In the genomic region with DNA sequence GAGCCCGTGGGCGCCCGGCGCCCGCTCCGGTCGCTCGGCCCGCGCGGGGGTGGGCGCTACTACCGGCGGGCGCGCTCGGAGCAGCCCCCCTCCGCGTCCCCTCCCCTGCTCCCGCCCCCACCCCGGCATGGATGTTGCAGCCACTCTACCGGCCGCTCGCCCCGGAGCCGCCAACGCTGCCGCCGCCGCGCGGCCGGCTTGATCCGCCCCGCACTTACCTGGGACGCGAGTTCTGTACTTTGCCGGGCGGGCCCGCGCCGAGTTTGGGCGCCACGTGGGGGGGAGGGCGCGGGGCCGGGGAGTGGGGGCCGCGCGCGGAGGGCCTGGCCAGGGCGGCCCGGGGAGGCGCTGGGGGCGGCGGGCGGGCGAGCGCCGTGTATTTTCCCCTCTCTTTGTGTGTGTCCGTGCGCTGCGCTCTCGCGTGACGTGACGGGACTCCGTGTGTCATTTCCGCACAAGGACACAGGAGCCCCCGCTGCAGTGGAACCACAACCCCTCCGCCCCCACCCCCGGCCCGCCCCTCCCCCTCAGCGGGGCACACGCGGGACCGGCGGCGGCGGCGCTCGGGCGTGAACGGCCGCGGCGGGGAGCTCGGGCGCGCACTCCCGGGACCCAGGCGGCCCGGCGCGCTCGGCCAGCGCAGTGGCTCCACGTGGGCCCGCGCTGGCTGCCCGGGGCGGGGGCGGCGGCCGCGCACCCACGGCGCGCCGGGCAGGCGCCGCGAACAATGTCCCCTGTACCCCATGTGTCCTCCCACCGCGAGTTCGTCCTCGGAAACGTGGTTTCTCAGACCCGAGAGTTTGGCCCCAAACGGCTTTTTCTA, we compare ENCODE assay signal across 8 cellular contexts. TPM values are rescaled to one million over a fixed set of nuclear protein-coding genes. Genes with fewer than 3 reads are reported as not detected.
DNase-seq lines count a peak whose midpoint lies in the region; ATAC-seq, FAIRE-seq and TF ChIP-seq lines count a peak whose summit lies in the region.

A gene (minus strand): TSS at position 644 of the 823 bp plus-strand sequence. CDS start 16,230 bp downstream, outside the sequence.

- H3K27ac Mint-ChIP-seq in activated T-helper 2 cell treated with anti-CD3 and anti-CD28 coated beads, Interferon-gamma antibody, Interleukin-2, Interleukin-4, amounts not matched to agents 10 μg/mL and 5 μg/mL and 100 μg/mL, durations not matched to agents 14 hours and 24 hours and 36 hours, result peak within 1 kb of the TSS; percentile 80

- DNase-seq in NCI-H2227 (lab: John Stamatoyannopoulos, UW; ENCODE audit: unreplicated experiment) (peak; percentile 71), frontal cortex (ENCODE audit: low spot score in 2 of 2) (peak; percentile 57 to 73), aorta (peak in 1 of 2 donors; percentile 78), NCI-H446 treated with DMSO at 0.1 percent for 48 hours (lab: John Stamatoyannopoulos, UW) (no peak)
- peak; percentile 25 for DNase-seq in activated T-helper 2 cell treated with anti-CD3 and anti-CD28 coated beads, Interferon-gamma antibody, Interleukin-2, Interleukin-4, amounts not matched to agents 10 μg/mL and 5 μg/mL and 100 μg/mL, durations not matched to agents 14 hours and 24 hours and 36 hours (ENCODE audit: low spot score)

- H3K27ac ChIP-seq in aorta (ENCODE audit: low read depth in 1 of 2, low read length in 2 of 2), result no peak within 1 kb of the TSS

- H3K4me1 ChIP-seq in neuron (ENCODE audit: insufficient read depth, low read length), result peaks cover 25% of the 10 kb centered on the region
- H3K4me1 ChIP-seq in aorta (ENCODE audit: control insufficient read depth in 1 of 2, insufficient read depth in 2 of 2, low read length in 2 of 2), result peaks cover 0 to 5% of the 10 kb centered on the region in 2 donors

- no peaks in the 10 kb centered on the region for H3K27me3 ChIP-seq in neuron (ENCODE audit: insufficient read depth, low read length)
- no peaks in the 10 kb centered on the region for H3K27me3 ChIP-seq in aorta (ENCODE audit: control insufficient read depth in 1 of 2, insufficient read depth in 2 of 2, low read length in 1 of 2)

- WGBS in aorta, 2 donors, result 1% methylated on average over 68 to 120 of the region's 120 CpGs

- peaks cover 4% of the 10 kb centered on the region for H3K36me3 ChIP-seq in neuron (ENCODE audit: insufficient read depth, low read length)
- no peaks in the 10 kb centered on the region for H3K36me3 ChIP-seq in aorta (ENCODE audit: control insufficient read depth in 1 of 2, insufficient read depth in 2 of 2, low read length in 1 of 2)

- H3K9me3 Mint-ChIP-seq in activated T-helper 2 cell treated with anti-CD3 and anti-CD28 coated beads, Interferon-gamma antibody, Interleukin-2, Interleukin-4, amounts not matched to agents 10 μg/mL and 5 μg/mL and 100 μg/mL, durations not matched to agents 14 hours and 24 hours and 36 hours, result no peaks in the 10 kb centered on the region

- H2AFZ ChIP-seq in neuron (ENCODE audit: low read depth, low read length), result peak within 1 kb of the TSS; percentile 64

- TF ChIP-seq POLR2A in GM18505 (IDR thresholded peaks at IDR 0.05; ENCODE audit: borderline replicate concordance, extremely low read depth, insufficient read depth, insufficient read length), result no peak

- H3K36me3 Mint-ChIP-seq in activated T-helper 2 cell treated with anti-CD3 and anti-CD28 coated beads, Interferon-gamma antibody, Interleukin-2, Interleukin-4, amounts not matched to agents 10 μg/mL and 5 μg/mL and 100 μg/mL, durations not matched to agents 14 hours and 24 hours and 36 hours (ENCODE audit: low read depth), result peaks cover 3% of the 10 kb centered on the region

- intact Hi-C loops in activated T-helper 2 cell treated with anti-CD3 and anti-CD28 coated beads, Interferon-gamma antibody, Interleukin-2, Interleukin-4, amounts not matched to agents 10 μg/mL and 5 μg/mL and 100 μg/mL, durations not matched to agents 14 hours and 24 hours and 36 hours (cut with micrococcal nuclease), result loop anchor here (1.0 to 10.0 kb wide), 6 partner anchors 33 to 600 kb away; a partner anchor contains a TSS
- intact Hi-C loops in aorta (cut with DNase I), result loop anchor here (5.0 kb wide), 1 partner anchor 88 kb away; a partner anchor contains a TSS

- peaks cover 21% of the 10 kb centered on the region for H3K4me1 Mint-ChIP-seq in activated T-helper 2 cell treated with anti-CD3 and anti-CD28 coated beads, Interferon-gamma antibody, Interleukin-2, Interleukin-4, amounts not matched to agents 10 μg/mL and 5 μg/mL and 100 μg/mL, durations not matched to agents 14 hours and 24 hours and 36 hours (ENCODE audit: low read depth)

- H3K9me3 ChIP-seq in neuron (ENCODE audit: low read length) (no peaks in the 10 kb centered on the region), aorta (ENCODE audit: control insufficient read depth, low read length) (no peaks in the 10 kb centered on the region)

- H3K4me3 ChIP-seq in neuron (ENCODE audit: low read length) (peak within 1 kb of the TSS; percentile 87), aorta (ENCODE audit: low read length in 2 of 2) (peak within 1 kb of the TSS; percentile 92 to 99)

- peaks cover 5% of the 10 kb centered on the region for H3K27me3 Mint-ChIP-seq in activated T-helper 2 cell treated with anti-CD3 and anti-CD28 coated beads, Interferon-gamma antibody, Interleukin-2, Interleukin-4, amounts not matched to agents 10 μg/mL and 5 μg/mL and 100 μg/mL, durations not matched to agents 14 hours and 24 hours and 36 hours (ENCODE audit: low read depth)

- no peak for FAIRE-seq in frontal cortex (lab: Jason Lieb, UNC)

- H3K4me3 Mint-ChIP-seq in activated T-helper 2 cell treated with anti-CD3 and anti-CD28 coated beads, Interferon-gamma antibody, Interleukin-2, Interleukin-4, amounts not matched to agents 10 μg/mL and 5 μg/mL and 100 μg/mL, durations not matched to agents 14 hours and 24 hours and 36 hours (ENCODE audit: low read depth), result peak within 1 kb of the TSS; percentile 80

- ATAC-seq in GM18505 (IDR thresholded peaks at IDR 0.05; ENCODE audit: unreplicated experiment), result peak; percentile 31
- ATAC-seq in HG02642 (IDR thresholded peaks at IDR 0.05; ENCODE audit: poor library complexity, unreplicated experiment), result peak; percentile 23
- no peak for ATAC-seq in aorta (ENCODE audit: low FRiP score)

RNA-seq across cellular contexts. Expression of the gene that starts here (rescaled TPM):
- total RNA-seq in activated T-helper 2 cell treated with anti-CD3 and anti-CD28 coated beads, Interferon-gamma antibody, Interleukin-2, Interleukin-4, amounts not matched to agents 10 μg/mL and 5 μg/mL and 100 μg/mL, durations not matched to agents 14 hours and 24 hours and 36 hours, result 15.2 and 15.9 TPM in 2 replicates
- 5.7 TPM for total RNA-seq in frontal cortex
- 1 to 10 TPM; 1.4 to 1.6 TPM for total RNA-seq in aorta
- polyA plus RNA-seq in aorta, result under 1 TPM; 0.13 to 0.33 TPM
